ENCODE assay signal across 1 cellular context in the genomic region with DNA sequence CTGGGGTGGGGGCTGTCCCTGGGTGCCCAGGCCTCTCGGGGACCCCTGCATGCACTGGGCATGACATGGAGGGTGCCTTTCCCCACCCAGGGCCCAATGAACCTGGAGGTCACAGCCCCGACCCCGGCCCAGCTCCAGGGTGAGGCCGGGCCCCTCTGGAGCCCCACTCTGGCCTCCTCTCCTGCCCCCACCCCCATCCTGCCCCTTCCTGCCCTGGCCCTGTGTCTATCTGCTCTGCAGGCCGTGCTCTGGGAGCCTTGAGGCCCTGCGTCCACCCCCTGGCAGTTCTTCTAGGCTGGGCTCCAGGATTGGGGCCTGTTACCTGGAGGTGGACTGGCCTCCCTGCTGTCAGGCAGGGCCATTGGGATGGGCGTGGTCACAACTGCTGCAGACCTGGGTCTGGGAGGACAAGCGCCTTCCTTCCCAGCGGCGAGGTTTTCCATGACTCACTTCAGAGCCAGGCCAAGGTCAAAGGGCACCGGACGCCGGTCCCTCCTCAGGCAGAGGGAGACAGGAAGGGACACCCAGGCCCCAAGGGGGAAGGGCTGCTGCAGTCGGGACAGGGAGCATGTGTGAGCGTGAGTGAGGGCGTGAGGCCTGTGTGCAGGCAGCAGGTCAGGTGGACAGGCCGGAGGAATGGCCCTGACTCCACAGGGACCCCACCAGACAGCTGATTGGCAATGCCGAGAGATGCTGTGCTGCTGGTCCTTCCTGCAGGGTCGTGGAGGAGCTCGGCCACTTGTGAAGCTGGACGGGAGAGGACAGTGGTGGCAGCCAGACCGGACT.
TF ChIP-seq lines count a peak whose summit lies in the region.

No MANE protein-coding gene starts in this region.

TF ChIP-seq in HepG2, 621 proteins besides CTCF, POLR2A, EP300 and RAD21 (continued from another document and continues in another):
- TF ChIP-seq, protein P1, sequence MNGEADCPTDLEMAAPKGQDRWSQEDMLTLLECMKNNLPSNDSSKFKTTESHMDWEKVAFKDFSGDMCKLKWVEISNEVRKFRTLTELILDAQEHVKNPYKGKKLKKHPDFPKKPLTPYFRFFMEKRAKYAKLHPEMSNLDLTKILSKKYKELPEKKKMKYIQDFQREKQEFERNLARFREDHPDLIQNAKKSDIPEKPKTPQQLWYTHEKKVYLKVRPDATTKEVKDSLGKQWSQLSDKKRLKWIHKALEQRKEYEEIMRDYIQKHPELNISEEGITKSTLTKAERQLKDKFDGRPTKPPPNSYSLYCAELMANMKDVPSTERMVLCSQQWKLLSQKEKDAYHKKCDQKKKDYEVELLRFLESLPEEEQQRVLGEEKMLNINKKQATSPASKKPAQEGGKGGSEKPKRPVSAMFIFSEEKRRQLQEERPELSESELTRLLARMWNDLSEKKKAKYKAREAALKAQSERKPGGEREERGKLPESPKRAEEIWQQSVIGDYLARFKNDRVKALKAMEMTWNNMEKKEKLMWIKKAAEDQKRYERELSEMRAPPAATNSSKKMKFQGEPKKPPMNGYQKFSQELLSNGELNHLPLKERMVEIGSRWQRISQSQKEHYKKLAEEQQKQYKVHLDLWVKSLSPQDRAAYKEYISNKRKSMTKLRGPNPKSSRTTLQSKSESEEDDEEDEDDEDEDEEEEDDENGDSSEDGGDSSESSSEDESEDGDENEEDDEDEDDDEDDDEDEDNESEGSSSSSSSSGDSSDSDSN (CRISPR knock-in tag; IDR thresholded peaks at IDR 0.05), result peak; percentile 73
- TF ChIP-seq MXI1 (IDR thresholded peaks at IDR 0.05; ENCODE audit: borderline replicate concordance, low read depth, low read length) (peak; percentile 66; the same call in 1 of the 3 replicates), ZFP62 (CRISPR knock-in tag; IDR thresholded peaks at IDR 0.05) (no peak), NFE2L1 (CRISPR knock-in tag; IDR thresholded peaks at IDR 0.05; ENCODE audit: borderline replicate concordance) (no peak), PHB2 (IDR thresholded peaks at IDR 0.05; ENCODE audit: partially characterized antibody) (no peak), ZNF205 (CRISPR knock-in tag; IDR thresholded peaks at IDR 0.05) (0 out of 2 replicates have a peak, but pooled peaks have one; percentile 60), KDM6A (CRISPR knock-in tag; IDR thresholded peaks at IDR 0.05; ENCODE audit: low read depth) (peak; percentile 50; the same call in 1 of the 2 replicates), ZFP41 (CRISPR knock-in tag; IDR thresholded peaks at IDR 0.05; ENCODE audit: borderline replicate concordance) (no peak), ZNF790 (CRISPR knock-in tag; IDR thresholded peaks at IDR 0.05; ENCODE audit: borderline replicate concordance) (no peak), SALL2 (CRISPR knock-in tag; IDR thresholded peaks at IDR 0.05) (peak; percentile 65; the same call in 1 of the 2 replicates), SYNCRIP (IDR thresholded peaks at IDR 0.05; ENCODE audit: insufficient read depth, low read depth, low read length) (no peak), RBAK (CRISPR knock-in tag; IDR thresholded peaks at IDR 0.05) (no peak), ATM (IDR thresholded peaks at IDR 0.05; ENCODE audit: borderline replicate concordance) (no peak), ZNF326 (CRISPR knock-in tag; IDR thresholded peaks at IDR 0.05; ENCODE audit: borderline replicate concordance) (no peak), SMYD3 (CRISPR knock-in tag; IDR thresholded peaks at IDR 0.05) (no peak), ZSCAN20 (CRISPR knock-in tag; IDR thresholded peaks at IDR 0.05; ENCODE audit: borderline replicate concordance) (no peak), MIER3 (CRISPR knock-in tag; IDR thresholded peaks at IDR 0.05; ENCODE audit: borderline replicate concordance) (no peak; the same call in 1 of the 2 replicates), HNF4G (IDR thresholded peaks at IDR 0.05; ENCODE audit: borderline replicate concordance, low read depth, low read length) (no peak; the same call in 1 of the 2 replicates), HNF4G (CRISPR knock-in tag; IDR thresholded peaks at IDR 0.05; ENCODE audit: borderline replicate concordance, low read depth) (0 out of 2 replicates have a peak, but pooled peaks have one; percentile 58), IRF2 (CRISPR knock-in tag; IDR thresholded peaks at IDR 0.05) (peak; percentile 62; the same call in 1 of the 2 replicates), SNAPC2 (CRISPR knock-in tag; IDR thresholded peaks at IDR 0.05) (0 out of 2 replicates have a peak, but pooled peaks have one; percentile 52), NCOR1 (IDR thresholded peaks at IDR 0.05; ENCODE audit: borderline replicate concordance, low read length) (no peak), GZF1 (CRISPR knock-in tag; IDR thresholded peaks at IDR 0.05) (0 out of 2 replicates have a peak, but pooled peaks have one; percentile 26), ZNF350 (CRISPR knock-in tag; IDR thresholded peaks at IDR 0.05; ENCODE audit: borderline replicate concordance, low read depth) (peak; percentile 82; the same call in 1 of the 2 replicates), ZNF256 (CRISPR knock-in tag; conservative IDR thresholded peaks at IDR 0.05) (peak; percentile 44; the same call in 1 of the 2 replicates), RFXANK (CRISPR knock-in tag; IDR thresholded peaks at IDR 0.05) (no peak), ZSCAN30 (CRISPR knock-in tag; IDR thresholded peaks at IDR 0.05) (no peak), SMAD1 (CRISPR knock-in tag; IDR thresholded peaks at IDR 0.05; ENCODE audit: borderline replicate concordance, low read depth) (no peak), PAF1 (CRISPR knock-in tag; IDR thresholded peaks at IDR 0.05) (no peak), RBM22 (optimal IDR thresholded peaks at IDR 0.05; ENCODE audit: low read length) (no peak), PRPF4 (IDR thresholded peaks at IDR 0.05; ENCODE audit: low read depth, low read length, poor library complexity, severe bottlenecking) (no peak), RCOR2 (CRISPR knock-in tag; IDR thresholded peaks at IDR 0.05) (no peak), ZNF138 (CRISPR knock-in tag; IDR thresholded peaks at IDR 0.05; ENCODE audit: low read depth) (no peak), NONO (IDR thresholded peaks at IDR 0.05) (no peak), NONO (CRISPR knock-in tag; conservative IDR thresholded peaks at IDR 0.05) (peak; percentile 64; the same call in 1 of the 2 replicates), ZFP90 (CRISPR knock-in tag; IDR thresholded peaks at IDR 0.05; ENCODE audit: borderline replicate concordance) (peak; percentile 88; the same call in 1 of the 2 replicates), MZF1 (CRISPR knock-in tag; IDR thresholded peaks at IDR 0.05; ENCODE audit: borderline replicate concordance) (peak; percentile 18; the same call in 1 of the 2 replicates)
- TF ChIP-seq, protein P2, sequence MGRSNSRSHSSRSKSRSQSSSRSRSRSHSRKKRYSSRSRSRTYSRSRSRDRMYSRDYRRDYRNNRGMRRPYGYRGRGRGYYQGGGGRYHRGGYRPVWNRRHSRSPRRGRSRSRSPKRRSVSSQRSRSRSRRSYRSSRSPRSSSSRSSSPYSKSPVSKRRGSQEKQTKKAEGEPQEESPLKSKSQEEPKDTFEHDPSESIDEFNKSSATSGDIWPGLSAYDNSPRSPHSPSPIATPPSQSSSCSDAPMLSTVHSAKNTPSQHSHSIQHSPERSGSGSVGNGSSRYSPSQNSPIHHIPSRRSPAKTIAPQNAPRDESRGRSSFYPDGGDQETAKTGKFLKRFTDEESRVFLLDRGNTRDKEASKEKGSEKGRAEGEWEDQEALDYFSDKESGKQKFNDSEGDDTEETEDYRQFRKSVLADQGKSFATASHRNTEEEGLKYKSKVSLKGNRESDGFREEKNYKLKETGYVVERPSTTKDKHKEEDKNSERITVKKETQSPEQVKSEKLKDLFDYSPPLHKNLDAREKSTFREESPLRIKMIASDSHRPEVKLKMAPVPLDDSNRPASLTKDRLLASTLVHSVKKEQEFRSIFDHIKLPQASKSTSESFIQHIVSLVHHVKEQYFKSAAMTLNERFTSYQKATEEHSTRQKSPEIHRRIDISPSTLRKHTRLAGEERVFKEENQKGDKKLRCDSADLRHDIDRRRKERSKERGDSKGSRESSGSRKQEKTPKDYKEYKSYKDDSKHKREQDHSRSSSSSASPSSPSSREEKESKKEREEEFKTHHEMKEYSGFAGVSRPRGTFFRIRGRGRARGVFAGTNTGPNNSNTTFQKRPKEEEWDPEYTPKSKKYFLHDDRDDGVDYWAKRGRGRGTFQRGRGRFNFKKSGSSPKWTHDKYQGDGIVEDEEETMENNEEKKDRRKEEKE (IDR thresholded peaks at IDR 0.05), result no peak
- TF ChIP-seq, protein P3, sequence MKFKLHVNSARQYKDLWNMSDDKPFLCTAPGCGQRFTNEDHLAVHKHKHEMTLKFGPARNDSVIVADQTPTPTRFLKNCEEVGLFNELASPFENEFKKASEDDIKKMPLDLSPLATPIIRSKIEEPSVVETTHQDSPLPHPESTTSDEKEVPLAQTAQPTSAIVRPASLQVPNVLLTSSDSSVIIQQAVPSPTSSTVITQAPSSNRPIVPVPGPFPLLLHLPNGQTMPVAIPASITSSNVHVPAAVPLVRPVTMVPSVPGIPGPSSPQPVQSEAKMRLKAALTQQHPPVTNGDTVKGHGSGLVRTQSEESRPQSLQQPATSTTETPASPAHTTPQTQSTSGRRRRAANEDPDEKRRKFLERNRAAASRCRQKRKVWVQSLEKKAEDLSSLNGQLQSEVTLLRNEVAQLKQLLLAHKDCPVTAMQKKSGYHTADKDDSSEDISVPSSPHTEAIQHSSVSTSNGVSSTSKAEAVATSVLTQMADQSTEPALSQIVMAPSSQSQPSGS (CRISPR knock-in tag; IDR thresholded peaks at IDR 0.05), result no peak
- TF ChIP-seq, protein P4, sequence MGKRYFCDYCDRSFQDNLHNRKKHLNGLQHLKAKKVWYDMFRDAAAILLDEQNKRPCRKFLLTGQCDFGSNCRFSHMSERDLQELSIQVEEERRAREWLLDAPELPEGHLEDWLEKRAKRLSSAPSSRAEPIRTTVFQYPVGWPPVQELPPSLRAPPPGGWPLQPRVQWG (CRISPR knock-in tag; IDR thresholded peaks at IDR 0.05; ENCODE audit: borderline replicate concordance, low read depth), result no peak
- TF ChIP-seq, protein P5, sequence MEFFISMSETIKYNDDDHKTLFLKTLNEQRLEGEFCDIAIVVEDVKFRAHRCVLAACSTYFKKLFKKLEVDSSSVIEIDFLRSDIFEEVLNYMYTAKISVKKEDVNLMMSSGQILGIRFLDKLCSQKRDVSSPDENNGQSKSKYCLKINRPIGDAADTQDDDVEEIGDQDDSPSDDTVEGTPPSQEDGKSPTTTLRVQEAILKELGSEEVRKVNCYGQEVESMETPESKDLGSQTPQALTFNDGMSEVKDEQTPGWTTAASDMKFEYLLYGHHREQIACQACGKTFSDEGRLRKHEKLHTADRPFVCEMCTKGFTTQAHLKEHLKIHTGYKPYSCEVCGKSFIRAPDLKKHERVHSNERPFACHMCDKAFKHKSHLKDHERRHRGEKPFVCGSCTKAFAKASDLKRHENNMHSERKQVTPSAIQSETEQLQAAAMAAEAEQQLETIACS (CRISPR knock-in tag; IDR thresholded peaks at IDR 0.05), result no peak
- TF ChIP-seq, protein P6, sequence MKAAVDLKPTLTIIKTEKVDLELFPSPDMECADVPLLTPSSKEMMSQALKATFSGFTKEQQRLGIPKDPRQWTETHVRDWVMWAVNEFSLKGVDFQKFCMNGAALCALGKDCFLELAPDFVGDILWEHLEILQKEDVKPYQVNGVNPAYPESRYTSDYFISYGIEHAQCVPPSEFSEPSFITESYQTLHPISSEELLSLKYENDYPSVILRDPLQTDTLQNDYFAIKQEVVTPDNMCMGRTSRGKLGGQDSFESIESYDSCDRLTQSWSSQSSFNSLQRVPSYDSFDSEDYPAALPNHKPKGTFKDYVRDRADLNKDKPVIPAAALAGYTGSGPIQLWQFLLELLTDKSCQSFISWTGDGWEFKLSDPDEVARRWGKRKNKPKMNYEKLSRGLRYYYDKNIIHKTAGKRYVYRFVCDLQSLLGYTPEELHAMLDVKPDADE (CRISPR knock-in tag; IDR thresholded peaks at IDR 0.05), result no peak
- TF ChIP-seq, protein P7, sequence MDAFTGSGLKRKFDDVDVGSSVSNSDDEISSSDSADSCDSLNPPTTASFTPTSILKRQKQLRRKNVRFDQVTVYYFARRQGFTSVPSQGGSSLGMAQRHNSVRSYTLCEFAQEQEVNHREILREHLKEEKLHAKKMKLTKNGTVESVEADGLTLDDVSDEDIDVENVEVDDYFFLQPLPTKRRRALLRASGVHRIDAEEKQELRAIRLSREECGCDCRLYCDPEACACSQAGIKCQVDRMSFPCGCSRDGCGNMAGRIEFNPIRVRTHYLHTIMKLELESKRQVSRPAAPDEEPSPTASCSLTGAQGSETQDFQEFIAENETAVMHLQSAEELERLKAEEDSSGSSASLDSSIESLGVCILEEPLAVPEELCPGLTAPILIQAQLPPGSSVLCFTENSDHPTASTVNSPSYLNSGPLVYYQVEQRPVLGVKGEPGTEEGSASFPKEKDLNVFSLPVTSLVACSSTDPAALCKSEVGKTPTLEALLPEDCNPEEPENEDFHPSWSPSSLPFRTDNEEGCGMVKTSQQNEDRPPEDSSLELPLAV (CRISPR knock-in tag; conservative IDR thresholded peaks at IDR 0.05; ENCODE audit: low read depth), result no peak
- TF ChIP-seq, protein P8, sequence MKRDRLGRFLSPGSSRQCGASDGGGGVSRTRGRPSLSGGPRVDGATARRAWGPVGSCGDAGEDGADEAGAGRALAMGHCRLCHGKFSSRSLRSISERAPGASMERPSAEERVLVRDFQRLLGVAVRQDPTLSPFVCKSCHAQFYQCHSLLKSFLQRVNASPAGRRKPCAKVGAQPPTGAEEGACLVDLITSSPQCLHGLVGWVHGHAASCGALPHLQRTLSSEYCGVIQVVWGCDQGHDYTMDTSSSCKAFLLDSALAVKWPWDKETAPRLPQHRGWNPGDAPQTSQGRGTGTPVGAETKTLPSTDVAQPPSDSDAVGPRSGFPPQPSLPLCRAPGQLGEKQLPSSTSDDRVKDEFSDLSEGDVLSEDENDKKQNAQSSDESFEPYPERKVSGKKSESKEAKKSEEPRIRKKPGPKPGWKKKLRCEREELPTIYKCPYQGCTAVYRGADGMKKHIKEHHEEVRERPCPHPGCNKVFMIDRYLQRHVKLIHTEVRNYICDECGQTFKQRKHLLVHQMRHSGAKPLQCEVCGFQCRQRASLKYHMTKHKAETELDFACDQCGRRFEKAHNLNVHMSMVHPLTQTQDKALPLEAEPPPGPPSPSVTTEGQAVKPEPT (CRISPR knock-in tag; IDR thresholded peaks at IDR 0.05; ENCODE audit: low read depth), result no peak
- TF ChIP-seq, protein P9, sequence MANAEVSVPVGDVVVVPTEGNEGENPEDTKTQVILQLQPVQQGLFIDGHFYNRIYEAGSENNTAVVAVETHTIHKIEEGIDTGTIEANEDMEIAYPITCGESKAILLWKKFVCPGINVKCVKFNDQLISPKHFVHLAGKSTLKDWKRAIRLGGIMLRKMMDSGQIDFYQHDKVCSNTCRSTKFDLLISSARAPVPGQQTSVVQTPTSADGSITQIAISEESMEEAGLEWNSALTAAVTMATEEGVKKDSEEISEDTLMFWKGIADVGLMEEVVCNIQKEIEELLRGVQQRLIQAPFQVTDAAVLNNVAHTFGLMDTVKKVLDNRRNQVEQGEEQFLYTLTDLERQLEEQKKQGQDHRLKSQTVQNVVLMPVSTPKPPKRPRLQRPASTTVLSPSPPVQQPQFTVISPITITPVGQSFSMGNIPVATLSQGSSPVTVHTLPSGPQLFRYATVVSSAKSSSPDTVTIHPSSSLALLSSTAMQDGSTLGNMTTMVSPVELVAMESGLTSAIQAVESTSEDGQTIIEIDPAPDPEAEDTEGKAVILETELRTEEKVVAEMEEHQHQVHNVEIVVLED (CRISPR knock-in tag; IDR thresholded peaks at IDR 0.05; ENCODE audit: borderline replicate concordance), result peak; percentile 43; the same call in 1 of the 2 replicates
